9 cellular contexts compared by ENCODE assay signal in the genomic region with DNA sequence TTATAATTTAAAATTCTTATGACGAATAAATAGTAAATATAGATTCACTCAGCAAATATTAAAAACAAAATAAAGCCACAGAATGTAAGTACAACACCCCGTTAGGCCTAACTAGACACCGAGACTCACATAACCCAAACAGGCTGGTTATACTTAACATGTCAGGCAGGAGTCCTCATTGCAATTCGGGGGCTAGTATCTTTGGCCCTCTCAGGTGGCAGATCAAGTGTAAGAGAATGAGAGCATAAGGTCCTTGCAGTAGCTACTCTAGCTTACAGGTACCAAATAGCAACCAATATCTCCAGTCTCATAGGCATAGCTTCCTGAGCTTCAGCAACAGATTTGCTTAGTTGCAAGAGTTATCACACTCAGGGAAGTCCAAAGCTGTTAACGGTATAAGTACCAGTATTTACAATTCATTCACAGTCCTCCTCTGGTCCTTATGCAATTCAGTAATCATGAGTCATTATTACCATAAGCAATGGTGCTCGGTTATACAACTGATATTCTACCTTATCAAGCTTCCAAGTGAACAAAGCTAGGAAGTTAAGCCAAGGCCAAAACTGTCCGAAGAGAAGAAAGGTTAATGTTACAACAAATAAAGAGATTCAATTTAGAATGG. TPM values are rescaled to one million over a fixed set of nuclear protein-coding genes. Genes with fewer than 3 reads are reported as not detected.
DNase-seq lines count a peak whose midpoint lies in the region; ATAC-seq and TF ChIP-seq lines count a peak whose summit lies in the region.
"Had no signal": no experiment of that assay in that cellular context is flagged by ENCODE, and none has a peak within 500 bp of the region (broad histone marks: within the 10 kb centered on the region; RNA-seq: fewer than 3 reads in every experiment).

No MANE protein-coding gene starts in this region.

- H3K27ac ChIP-seq in right cardiac atrium (ENCODE audit: low read length), result peak overlapping the region; percentile 92
- peak overlapping the region; percentile 1 to 38 (median 5) for H3K27ac ChIP-seq in transverse colon
- H3K27ac ChIP-seq: colonic mucosa had no signal

- no peak for TF ChIP-seq POLR2A in transverse colon (IDR thresholded peaks at IDR 0.05)

- TF ChIP-seq EP300 in transverse colon (IDR thresholded peaks at IDR 0.05; ENCODE audit: low read depth), result no peak

- H3K36me3 Mint-ChIP-seq in IgD-negative memory B cell, result peaks cover 14% of the 10 kb centered on the region

- H3K9me3 ChIP-seq in right cardiac atrium (ENCODE audit: control insufficient read depth, low read length) (no peaks in the 10 kb centered on the region), transverse colon (peaks cover 0 to 9% of the 10 kb centered on the region in 2 donors)
- H3K9me3 ChIP-seq: colonic mucosa had no signal

- peak; percentile 84 to 97 for ATAC-seq in right cardiac atrium

- H3K4me3 ChIP-seq in right cardiac atrium (ENCODE audit: low read length), result no peak overlapping the region
- H3K4me3 ChIP-seq in transverse colon, result no peak overlapping the region
- H3K4me3 ChIP-seq: colonic mucosa had no signal

- H3K27me3 ChIP-seq in right cardiac atrium (ENCODE audit: control insufficient read depth, insufficient read depth) (no peaks in the 10 kb centered on the region), transverse colon (no peaks in the 10 kb centered on the region)
- H3K27me3 ChIP-seq: colonic mucosa had no signal

- no peak overlapping the region for H3K4me3 Mint-ChIP-seq in IgD-negative memory B cell

- H3K27ac Mint-ChIP-seq in IgD-negative memory B cell, result peak overlapping the region in 2 of 3 donors; percentile 24 to 28

- in situ Hi-C loops in transverse colon (cut with MboI; ENCODE audit: low pct_ligation_motif_present in 1 of 4, low pct_unique_long_range_greater_than_20kb in 1 of 4, low sequenced_read_pairs in 3 of 4), result no loop called here

- H3K4me1 ChIP-seq in right cardiac atrium (ENCODE audit: control insufficient read depth, insufficient read depth, low read length), result peaks cover 4% of the 10 kb centered on the region
- H3K4me1 ChIP-seq in transverse colon, result peaks cover 0 to 26% (median 3%) of the 10 kb centered on the region in 4 donors
- H3K4me1 ChIP-seq: colonic mucosa had no signal

- H3K4me1 Mint-ChIP-seq in IgD-negative memory B cell, result peaks cover 9 to 23% (median 21%) of the 10 kb centered on the region in 3 donors

- H3K27me3 Mint-ChIP-seq in IgD-negative memory B cell, result no peaks in the 10 kb centered on the region

- DNase-seq in astrocyte of the hippocampus (ENCODE audit: low read depth, low spot score), result peak; percentile 30
- DNase-seq in right cardiac atrium, result no peak
- DNase-seq in transverse colon, result no peak
- DNase-seq in NCI-H510A (lab: John Stamatoyannopoulos, UW), result no peak
- no peak for DNase-seq in cerebellar nuclear complex (lab: John Stamatoyannopoulos, UW)
- DNase-seq in CD1c-positive myeloid dendritic cell (ENCODE audit: extremely low spot score), result no peak
- DNase-seq: colonic mucosa, NCI-H1436 treated with DMSO at 0.1 percent for 48 hours had no signal

- TF ChIP-seq CTCF in transverse colon (IDR thresholded peaks at IDR 0.05), result no peak

- intact Hi-C loops in right cardiac atrium (cut with DNase I), result no loop called here
- intact Hi-C loops in transverse colon (cut with DNase I; ENCODE audit: low total_unique reads), result no loop called here

- peaks cover 2 to 21% (median 6%) of the 10 kb centered on the region in 3 donors for H3K9me3 Mint-ChIP-seq in IgD-negative memory B cell

- peaks cover 0 to 14% (median 3%) of the 10 kb centered on the region in 4 donors for H3K36me3 ChIP-seq in transverse colon
- H3K36me3 ChIP-seq: colonic mucosa had no signal

- 60% methylated on average over 7 of the region's 7 CpGs for WGBS in right cardiac atrium
- 68 to 73% methylated on average over 6 to 7 of the region's 7 CpGs for WGBS in transverse colon (ENCODE audit: low coverage in 1 of 2), 2 donors

RNA-seq across cellular contexts. Expression of a gene that starts 20.1 kb away (rescaled TPM):
- polyA plus RNA-seq in IgD-negative memory B cell (16.5 TPM), right cardiac atrium (8.2 TPM)
- total RNA-seq in right cardiac atrium (10 to 100 TPM; 19.8 to 30.1 (median 27.8) TPM), transverse colon (100 to 1,000 TPM in 1 of 4 donors, 10 to 100 TPM in 3; 24.7 to 256 (median 34.7) TPM)
